In the genomic region with DNA sequence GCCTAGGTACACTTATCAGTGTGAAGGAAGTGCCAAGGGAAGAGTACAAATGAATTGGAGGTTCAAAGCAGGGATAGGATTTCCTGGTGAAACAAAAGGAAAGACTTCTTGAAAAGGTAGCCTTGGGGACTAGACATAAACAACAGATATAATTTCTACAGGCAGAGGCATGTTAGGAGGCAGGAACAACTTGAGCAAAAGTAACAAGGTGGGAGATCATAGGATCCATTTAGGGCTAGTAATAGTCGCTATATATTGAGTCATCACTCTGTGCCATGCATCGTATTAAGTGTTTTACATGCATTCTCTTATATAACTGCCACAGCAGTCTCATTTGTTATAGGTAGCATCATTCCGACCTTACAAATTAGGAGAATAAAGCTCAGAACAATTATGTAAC, we compare ENCODE assay signal across 12 cellular contexts.
"Had no signal": no experiment of that assay in that cellular context is flagged by ENCODE, and none has a peak within 500 bp of the region (broad histone marks: within the 10 kb centered on the region; RNA-seq: fewer than 3 reads in every experiment).

No MANE protein-coding gene starts in this region.

- H3K4me3 ChIP-seq: ascending aorta, testis had no signal

- H3K27me3 ChIP-seq: ascending aorta, testis had no signal

- ATAC-seq: activated naive CD8-positive, alpha-beta T cell treated with anti-CD3 and anti-CD28 coated beads, Interleukin-2, amount 50 U/mL, for 24 hours; effector memory CD8-positive, alpha-beta T cell; esophagus mucosa; stimulated activated naive CD8-positive, alpha-beta T cell treated with anti-CD3 and anti-CD28 coated beads, Interleukin-15, amount 100 ng/mL, for 72 hours; T-cell had no signal

- H3K36me3 ChIP-seq: ascending aorta had no signal

- H3K4me1 ChIP-seq: testis had no signal

- H3K9me3 ChIP-seq: ascending aorta, testis had no signal

- H3K27ac ChIP-seq: ascending aorta, testis had no signal

- DNase-seq: activated CD4-positive, alpha-beta T cell treated with anti-CD3 and anti-CD28 coated beads for 1 hour; activated CD4-positive, alpha-beta T cell treated with anti-CD3 and anti-CD28 coated beads, Interleukin-2, amount 50 U/mL, for 48 hours; activated naive CD4-positive, alpha-beta T cell treated with Interleukin-2 at 50 U/mL for 16 hours; activated naive CD8-positive, alpha-beta T cell treated with anti-CD3 and anti-CD28 coated beads, Interleukin-2, amount 50 U/mL, for 24 hours; effector memory CD8-positive, alpha-beta T cell; occipital lobe; stimulated activated CD4-positive, alpha-beta T cell treated with anti-CD3 and anti-CD28 coated beads, Interleukin-4, amount 100 ng/mL, for 24 hours; stimulated activated naive CD8-positive, alpha-beta T cell treated with anti-CD3 and anti-CD28 coated beads, Interleukin-15, amount 100 ng/mL, for 72 hours; T-cell; testis had no signal
